Comparison of ENCODE assay signal across 13 cellular contexts in the genomic region with DNA sequence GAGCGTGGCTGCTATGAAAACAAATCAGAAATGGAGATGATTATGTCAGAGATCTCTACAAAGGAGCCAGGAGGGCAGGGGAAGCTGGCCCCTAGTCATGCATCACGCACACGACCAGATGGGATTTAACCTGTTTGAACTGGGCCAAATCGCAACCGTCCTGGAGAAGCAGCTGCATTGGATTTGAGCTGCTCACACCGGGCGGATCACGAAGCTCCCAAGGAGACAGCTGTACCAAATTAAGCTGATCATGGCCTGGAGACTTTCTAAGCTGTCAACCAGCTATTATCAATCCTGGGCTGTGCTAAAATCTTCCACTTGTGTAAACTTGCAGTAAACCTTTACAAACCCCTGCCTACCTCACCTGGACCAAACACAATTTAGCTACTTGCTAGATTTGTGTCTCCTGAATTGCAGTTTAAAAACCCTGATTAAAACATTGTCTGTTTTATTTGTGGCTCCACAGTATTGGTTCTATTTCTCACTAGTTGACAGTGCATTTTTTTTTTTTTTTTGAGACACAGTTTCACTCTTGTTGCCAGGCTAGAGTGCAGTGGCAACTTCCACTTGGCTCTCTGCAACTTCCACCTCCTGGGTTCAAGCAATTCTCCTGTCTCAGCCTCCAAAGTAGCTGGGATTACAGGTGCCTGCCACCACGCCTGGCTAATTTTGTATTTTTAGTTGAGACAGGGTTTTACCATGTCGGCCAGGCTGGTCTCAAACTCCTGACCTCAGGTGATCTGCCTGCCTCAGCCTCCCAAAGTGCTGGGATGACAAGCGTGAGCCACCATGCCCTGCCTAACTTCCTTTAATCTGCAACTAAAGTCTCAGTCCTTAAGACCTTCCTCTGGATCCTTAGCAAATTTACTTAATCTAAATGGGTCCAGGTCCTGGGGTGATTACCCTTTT.
"Had no signal": no experiment of that assay in that cellular context is flagged by ENCODE, and none has a peak within 500 bp of the region (broad histone marks: within the 10 kb centered on the region; RNA-seq: fewer than 3 reads in every experiment).

No MANE protein-coding gene starts in this region.

- ATAC-seq: left lobe of liver; stimulated activated effector memory CD8-positive, alpha-beta T cell treated with anti-CD3 and anti-CD28 coated beads, Interleukin-12 subunit alpha, Interleukin-12 subunit beta, amount 100 ng/mL, for 72 hours had no signal

- H3K4me3 Mint-ChIP-seq: activated naive CD8-positive, alpha-beta T cell; dendritic cell treated with granulocyte-macrophage colony-stimulating factor and Interleukin-4, amounts not matched to agents 40 ng/mL and 50 ng/mL, for 4 days; stimulated activated effector memory CD8-positive, alpha-beta T cell treated with anti-CD3 and anti-CD28 coated beads, Interleukin-12 subunit alpha, Interleukin-12 subunit beta, amount 100 ng/mL, for 72 hours; type B pancreatic cell had no signal

- H3K36me3 ChIP-seq: esophagus muscularis mucosa, sigmoid colon, stomach had no signal

- DNase-seq: activated CD4-positive, alpha-beta T cell treated with anti-CD3 and anti-CD28 coated beads, Interleukin-2, amount 50 U/mL, for 4 hours; effector CD8-positive, alpha-beta T cell; sigmoid colon; stimulated activated CD4-positive, alpha-beta T cell treated with anti-CD3 and anti-CD28 coated beads, Interleukin-4, amount 100 ng/mL, for 24 hours; stomach; T-helper 2 cell had no signal

- H3K27me3 Mint-ChIP-seq: activated naive CD8-positive, alpha-beta T cell; dendritic cell treated with granulocyte-macrophage colony-stimulating factor and Interleukin-4, amounts not matched to agents 40 ng/mL and 50 ng/mL, for 4 days had no signal

- H3K36me3 Mint-ChIP-seq: stimulated activated effector memory CD8-positive, alpha-beta T cell treated with anti-CD3 and anti-CD28 coated beads, Interleukin-12 subunit alpha, Interleukin-12 subunit beta, amount 100 ng/mL, for 72 hours; type B pancreatic cell had no signal

- H3K27ac Mint-ChIP-seq: activated naive CD8-positive, alpha-beta T cell; dendritic cell treated with granulocyte-macrophage colony-stimulating factor and Interleukin-4, amounts not matched to agents 40 ng/mL and 50 ng/mL, for 4 days; type B pancreatic cell had no signal

- H3K4me3 ChIP-seq: esophagus muscularis mucosa, lung, sigmoid colon, stomach had no signal

- H3K27ac ChIP-seq: esophagus muscularis mucosa, sigmoid colon, stomach had no signal

- H3K4me1 ChIP-seq: esophagus muscularis mucosa, sigmoid colon, stomach had no signal
